ENCODE assay signal across 15 cellular contexts in the genomic region with DNA sequence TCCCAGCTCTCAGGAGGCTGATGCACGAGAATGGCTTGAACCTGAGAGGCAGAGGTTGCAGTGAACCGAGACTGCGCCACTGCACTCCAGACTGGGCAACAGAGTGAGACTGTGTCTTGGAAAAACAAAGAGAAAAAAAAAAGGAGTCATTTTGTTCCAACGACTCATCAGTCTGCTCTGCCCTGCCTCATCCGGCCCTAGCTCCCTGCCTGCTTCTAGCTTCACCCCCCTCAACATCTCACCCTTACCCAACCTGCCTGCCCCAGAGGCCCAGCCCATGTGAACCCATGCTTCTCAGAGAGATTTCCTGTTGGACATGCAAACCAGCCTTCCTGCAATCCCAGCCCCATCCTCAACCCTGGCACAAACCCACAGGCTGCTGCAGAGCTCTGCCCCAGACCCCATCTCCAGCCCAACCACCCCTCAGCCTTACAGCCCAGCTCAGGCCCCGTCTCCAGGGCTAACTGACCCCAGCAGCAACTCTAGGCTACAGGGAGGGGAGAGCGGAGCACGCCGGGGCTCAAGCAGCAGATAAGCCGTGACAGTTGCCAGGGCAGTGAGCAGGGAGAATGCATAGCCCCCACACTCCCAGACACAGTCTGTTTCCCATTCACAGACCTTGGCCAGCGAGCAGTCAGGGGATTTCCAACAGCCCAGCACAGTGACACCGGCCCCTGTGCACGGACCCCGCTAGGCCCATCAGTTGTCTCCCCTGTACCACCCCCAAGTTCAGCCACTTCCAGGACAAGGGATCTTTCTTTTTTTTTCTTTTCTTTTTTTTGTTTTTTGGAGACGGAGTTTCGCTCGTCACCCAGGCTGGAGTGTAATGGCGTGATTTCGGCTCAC.
DNase-seq lines count a peak whose midpoint lies in the region; ATAC-seq and TF ChIP-seq lines count a peak whose summit lies in the region.
"Had no signal": no experiment of that assay in that cellular context is flagged by ENCODE, and none has a peak within 500 bp of the region (broad histone marks: within the 10 kb centered on the region; RNA-seq: fewer than 3 reads in every experiment).

No MANE protein-coding gene starts in this region.

- DNase-seq in Caki2 (ENCODE audit: low read depth) (peak; percentile 76), M059J (ENCODE audit: low read depth) (peak; percentile 30), mesothelial cell of epicardium (ENCODE audit: low spot score in 2 of 2, unreplicated experiment in 2 of 2) (no peak), NCI-H146 treated with DMSO at 0.1 percent for 48 hours (lab: John Stamatoyannopoulos, UW; ENCODE audit: unreplicated experiment) (no peak), Karpas-422 (no peak), AG08396 (ENCODE audit: low spot score) (no peak)
- DNase-seq in central memory CD8-positive, alpha-beta T cell (ENCODE audit: low spot score in 2 of 2) = no peak
- DNase-seq: activated CD4-positive, alpha-beta T cell treated with anti-CD3 and anti-CD28 coated beads, Interleukin-2, amount 50 U/mL, for 48 hours; caudate nucleus; NCI-H1436 treated with DMSO at 0.1 percent for 48 hours; stimulated activated CD4-positive, alpha-beta T cell treated with anti-CD3 and anti-CD28 coated beads, Interleukin-4, amount 100 ng/mL, for 24 hours; upper lobe of left lung had no signal

- H3K27me3 ChIP-seq in Karpas-422 (ENCODE audit: low read length) = no peaks in the 10 kb centered on the region
- H3K27me3 ChIP-seq: hepatocyte, upper lobe of left lung had no signal

- H3K4me1 ChIP-seq in Karpas-422 (ENCODE audit: low read length) = peaks cover 6% of the 10 kb centered on the region
- H3K4me1 ChIP-seq: upper lobe of left lung had no signal

- H4K20me1 ChIP-seq in Karpas-422 (ENCODE audit: insufficient read depth, low read depth, low read length) = no peaks in the 10 kb centered on the region

- no peak overlapping the region for H3K27ac ChIP-seq in Karpas-422 (ENCODE audit: low read length)
- H3K27ac ChIP-seq: hepatocyte, upper lobe of left lung had no signal

- H3K27me3 Mint-ChIP-seq in central memory CD8-positive, alpha-beta T cell = no peaks in the 10 kb centered on the region
- H3K27me3 Mint-ChIP-seq in mesothelial cell of epicardium (ENCODE audit: low read depth) = no peaks in the 10 kb centered on the region
- H3K27me3 Mint-ChIP-seq: naive thymus-derived CD8-positive, alpha-beta T cell had no signal

- H3K4me3 Mint-ChIP-seq in central memory CD8-positive, alpha-beta T cell = no peak overlapping the region
- H3K4me3 Mint-ChIP-seq in mesothelial cell of epicardium = no peak overlapping the region
- H3K4me3 Mint-ChIP-seq: naive thymus-derived CD8-positive, alpha-beta T cell had no signal

- no peak overlapping the region for H3K4me3 ChIP-seq in Karpas-422 (ENCODE audit: low read length)
- H3K4me3 ChIP-seq: hepatocyte, upper lobe of left lung had no signal

- H3K36me3 Mint-ChIP-seq in central memory CD8-positive, alpha-beta T cell (ENCODE audit: insufficient read depth) = peaks cover 17% of the 10 kb centered on the region
- no peaks in the 10 kb centered on the region for H3K36me3 Mint-ChIP-seq in mesothelial cell of epicardium

- H3K79me2 ChIP-seq in Karpas-422 (ENCODE audit: low read length) = no peaks in the 10 kb centered on the region
- H3K79me2 ChIP-seq: hepatocyte had no signal

- no peaks in the 10 kb centered on the region for H3K4me1 Mint-ChIP-seq in central memory CD8-positive, alpha-beta T cell
- no peaks in the 10 kb centered on the region for H3K4me1 Mint-ChIP-seq in mesothelial cell of epicardium

- peaks cover 6% of the 10 kb centered on the region; the same call in 1 of the 2 replicates for H3K36me3 ChIP-seq in Karpas-422 (ENCODE audit: insufficient read depth, low read length)

- H3K9me3 Mint-ChIP-seq in central memory CD8-positive, alpha-beta T cell = no peaks in the 10 kb centered on the region
- H3K9me3 Mint-ChIP-seq in mesothelial cell of epicardium = no peaks in the 10 kb centered on the region
- H3K9me3 Mint-ChIP-seq: naive thymus-derived CD8-positive, alpha-beta T cell had no signal

- no peak overlapping the region for H3K9ac ChIP-seq in Karpas-422 (ENCODE audit: low read length)

- no peaks in the 10 kb centered on the region for H3K9me3 ChIP-seq in Karpas-422 (ENCODE audit: low read length)
- H3K9me3 ChIP-seq: upper lobe of left lung had no signal

- H3K27ac Mint-ChIP-seq in central memory CD8-positive, alpha-beta T cell (ENCODE audit: low read depth) = peak overlapping the region; percentile 49
- H3K27ac Mint-ChIP-seq in mesothelial cell of epicardium = peak overlapping the region; percentile 27

- no peaks in the 10 kb centered on the region for H3K9me2 ChIP-seq in Karpas-422 (replicated peaks; ENCODE audit: insufficient read depth, low read length)

- H3K4me2 ChIP-seq in Karpas-422 (ENCODE audit: low read depth, low read length, poor library complexity, severe bottlenecking) = no peak overlapping the region
- H3K4me2 ChIP-seq: hepatocyte had no signal

- in situ Hi-C loops in Caki2 (cut with HindIII; ENCODE audit: low pct_unique_long_range_greater_than_20kb, low sequenced_read_pairs) = no loop called here

- no peak overlapping the region for H2AFZ ChIP-seq in Karpas-422 (ENCODE audit: low read length)
- H2AFZ ChIP-seq: hepatocyte had no signal

- no peak for TF ChIP-seq CTCF in mesothelial cell of epicardium (IDR thresholded peaks at IDR 0.05; ENCODE audit: unreplicated experiment)

- ATAC-seq in central memory CD8-positive, alpha-beta T cell (replicated peaks; ENCODE audit: extremely low read depth, poor library complexity, severe bottlenecking) = no peak
- ATAC-seq in HG03039 (IDR thresholded peaks at IDR 0.05; ENCODE audit: unreplicated experiment) = no peak
- ATAC-seq: naive thymus-derived CD8-positive, alpha-beta T cell had no signal

Comparison
In these comparisons a context has a peak if more than half of its experiments do, and no peak if none do; other contexts are left out.
1. DNase-seq: peak in Caki2 (single experiment) and M059J (single experiment); none in central memory CD8-positive, alpha-beta T cell (0 of 2), mesothelial cell of epicardium (0 of 2), NCI-H146 treated with DMSO at 0.1 percent for 48 hours (single experiment), Karpas-422 (single experiment) and AG08396 (single experiment).